ENCODE assay signal across 8 cellular contexts in genomic region chr20:5119435-5120188, GRCh38. TPM values are rescaled to one million over a fixed set of nuclear protein-coding genes. Genes with fewer than 3 reads are reported as not detected.
DNase-seq lines count a peak whose midpoint lies in the region; FAIRE-seq and TF ChIP-seq lines count a peak whose summit lies in the region.

Gene PCNA, minus strand, starts transcription at chr20:5119958. Its CDS starts 160 bp downstream, at chr20:5119798.

- H3K27me3 Mint-ChIP-seq in HFFc6 (ENCODE audit: insufficient read depth), result peaks cover 3% of the 10 kb centered on the region; the same call in 1 of the 2 replicates
- peaks cover 3% of the 10 kb centered on the region for H3K27me3 Mint-ChIP-seq in activated naive CD4-positive, alpha-beta T cell treated with anti-CD3 and anti-CD28 coated beads, Interleukin-2, amount 10 ng/mL, durations not matched to agents 7 days and 5 days

- TF ChIP-seq CTCF in HFFc6 (IDR thresholded peaks at IDR 0.05), result peak; percentile 66
- TF ChIP-seq CTCF in NB4 (IDR thresholded peaks at IDR 0.05; ENCODE audit: low read depth, low read length), result no peak
- TF ChIP-seq CTCF in neutrophil (IDR thresholded peaks at IDR 0.05), result peak; percentile 38

- DNase-seq in GM04503 (ENCODE audit: low read depth) (peak; percentile 73), HFFc6 (peak; percentile 93), NB4 (ENCODE audit: low read depth) (peak; percentile 99), SK-N-MC (ENCODE audit: low read depth, low spot score) (peak; percentile 66), frontal cortex (ENCODE audit: low spot score in 2 of 2) (peak; percentile 93 to 96), substantia nigra (lab: John Stamatoyannopoulos, UW) (peak; percentile 55 to 98 (median 93))
- DNase-seq in activated naive CD4-positive, alpha-beta T cell treated with anti-CD3 and anti-CD28 coated beads, Interleukin-2, amount 10 ng/mL, durations not matched to agents 7 days and 5 days, result peak; percentile 99

- H3K4me1 ChIP-seq in neutrophil (ENCODE audit: control insufficient read depth in 1 of 2, insufficient read depth in 1 of 2, low read depth in 1 of 2, low read length in 1 of 2), result peaks cover 23 to 31% of the 10 kb centered on the region in 2 experiments

- peak within 1 kb of the TSS; percentile 97 for H3K27ac Mint-ChIP-seq in HFFc6
- peak within 1 kb of the TSS; percentile 99 for H3K27ac Mint-ChIP-seq in activated naive CD4-positive, alpha-beta T cell treated with anti-CD3 and anti-CD28 coated beads, Interleukin-2, amount 10 ng/mL, durations not matched to agents 7 days and 5 days

- peak within 1 kb of the TSS; percentile 96 for H3K4me3 Mint-ChIP-seq in HFFc6
- H3K4me3 Mint-ChIP-seq in activated naive CD4-positive, alpha-beta T cell treated with anti-CD3 and anti-CD28 coated beads, Interleukin-2, amount 10 ng/mL, durations not matched to agents 7 days and 5 days, result peak within 1 kb of the TSS; percentile 97

- peak; percentile 68 for FAIRE-seq in frontal cortex (lab: Jason Lieb, UNC)

- TF ChIP-seq POLR2A in NB4 (IDR thresholded peaks at IDR 0.05; ENCODE audit: extremely low read depth, insufficient read length), result peak; percentile 99

- CTCF ChIA-PET in activated naive CD4-positive, alpha-beta T cell treated with anti-CD3 and anti-CD28 coated beads, Interleukin-2, amount 10 ng/mL, durations not matched to agents 7 days and 5 days (lab: Charles Lee), result interaction anchor here (1.9 to 2.5 kb wide), 2 partner anchors 18 to 73 kb away, joined by 11 read pairs; no protein-coding TSS in a partner anchor

- H3K9me3 Mint-ChIP-seq in HFFc6, result no peaks in the 10 kb centered on the region
- H3K9me3 Mint-ChIP-seq in activated naive CD4-positive, alpha-beta T cell treated with anti-CD3 and anti-CD28 coated beads, Interleukin-2, amount 10 ng/mL, durations not matched to agents 7 days and 5 days, result no peaks in the 10 kb centered on the region

- peak within 1 kb of the TSS; percentile 97 for H3K4me3 ChIP-seq in NB4 (ENCODE audit: low read depth, low read length)
- H3K4me3 ChIP-seq in SK-N-MC, result peak within 1 kb of the TSS; percentile 89
- H3K4me3 ChIP-seq in neutrophil (ENCODE audit: low read depth in 1 of 2, low read length in 1 of 2), result peak within 1 kb of the TSS; percentile 90 to 93

- H3K4me1 Mint-ChIP-seq in HFFc6 (ENCODE audit: low read depth), result peaks cover 48% of the 10 kb centered on the region
- H3K4me1 Mint-ChIP-seq in activated naive CD4-positive, alpha-beta T cell treated with anti-CD3 and anti-CD28 coated beads, Interleukin-2, amount 10 ng/mL, durations not matched to agents 7 days and 5 days, result peaks cover 78% of the 10 kb centered on the region

- peaks cover 28% of the 10 kb centered on the region for H3K36me3 Mint-ChIP-seq in HFFc6 (ENCODE audit: low read depth)
- peaks cover 47% of the 10 kb centered on the region for H3K36me3 Mint-ChIP-seq in activated naive CD4-positive, alpha-beta T cell treated with anti-CD3 and anti-CD28 coated beads, Interleukin-2, amount 10 ng/mL, durations not matched to agents 7 days and 5 days

- no peaks in the 10 kb centered on the region for H3K27me3 ChIP-seq in neutrophil

- H3K27ac ChIP-seq in SK-N-MC (peak within 1 kb of the TSS; percentile 90), neutrophil (peak within 1 kb of the TSS; percentile 85), substantia nigra (ENCODE audit: low read depth, low read length, poor library complexity, severe bottlenecking) (peak within 1 kb of the TSS; percentile 89)

- peak within 1 kb of the TSS; percentile 96 for H3K9ac ChIP-seq in SK-N-MC (ENCODE audit: insufficient read length)

- H3K36me3 ChIP-seq in SK-N-MC (ENCODE audit: insufficient read depth, low read length) (peaks cover 45% of the 10 kb centered on the region), neutrophil (no peaks in the 10 kb centered on the region)

- no peaks in the 10 kb centered on the region for H3K9me3 ChIP-seq in SK-N-MC (ENCODE audit: low read depth, low read length)
- no peaks in the 10 kb centered on the region for H3K9me3 ChIP-seq in neutrophil

RNA-seq across cellular contexts. Expression of gene PCNA, which starts in this region (rescaled TPM):
- total RNA-seq in HFFc6 (2021; fragmentation: NEBNext Ultra II Directional; extraction: Animal tissue kit (Norgen Biotek cat#: 25700)), result 100 to 1,000 TPM; 104 to 172 (median 152) TPM
- total RNA-seq in frontal cortex, result 42.0 TPM

Comparison
In these comparisons a context has a peak if more than half of its experiments do, and no peak if none do; other contexts are left out.
1. Peak in every context shown above with its lines: DNase-seq, H3K4me3 ChIP-seq and H3K27ac ChIP-seq.